ENCODE assay signal across 13 cellular contexts in the genomic region with DNA sequence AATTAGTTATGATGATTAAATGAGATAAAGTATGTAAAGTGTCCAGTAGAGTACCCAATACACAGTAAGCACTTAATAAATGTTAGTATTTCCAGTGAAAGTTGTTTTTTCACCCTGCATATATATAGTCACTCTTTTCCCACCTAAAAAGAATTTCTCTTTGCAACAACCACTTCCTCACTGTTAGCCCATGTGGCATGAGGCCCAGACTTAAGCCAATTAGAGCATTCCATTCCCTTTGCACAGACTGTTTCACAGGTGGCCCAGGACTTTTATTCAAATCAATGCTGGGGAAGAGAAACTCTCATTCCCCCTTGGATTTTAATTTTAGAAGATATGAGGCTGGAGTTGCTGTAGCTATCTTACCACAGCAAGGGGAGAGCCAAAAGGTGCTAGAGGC. TPM values are rescaled to one million over a fixed set of nuclear protein-coding genes. Genes with fewer than 3 reads are reported as not detected.
DNase-seq lines count a peak whose midpoint lies in the region; ATAC-seq and TF ChIP-seq lines count a peak whose summit lies in the region.
"Had no signal": no experiment of that assay in that cellular context is flagged by ENCODE, and none has a peak within 500 bp of the region (broad histone marks: within the 10 kb centered on the region; RNA-seq: fewer than 3 reads in every experiment).

No MANE protein-coding gene starts in this region.

- H4K20me1 ChIP-seq in fibroblast of lung (ENCODE audit: control insufficient read depth, extremely low read depth, insufficient read depth, low read length) = no peaks in the 10 kb centered on the region

- H3K18ac ChIP-seq in trophoblast cell (ENCODE audit: low read length) = no peak overlapping the region

- H3K4me1 ChIP-seq in HEK293 (ENCODE audit: control insufficient read depth, insufficient read depth, low read length) (no peaks in the 10 kb centered on the region), Panc1 (ENCODE audit: control insufficient read depth, insufficient read depth, low read length) (peaks cover 11% of the 10 kb centered on the region), fibroblast of lung (ENCODE audit: control insufficient read depth, extremely low read depth, insufficient read depth, low read length) (no peaks in the 10 kb centered on the region), trophoblast cell (ENCODE audit: control insufficient read depth in 1 of 2, insufficient read depth in 2 of 2, low read length in 2 of 2) (peaks cover 0 to 2% of the 10 kb centered on the region in 2 experiments), spleen (peaks cover 0 to 25% (median 11%) of the 10 kb centered on the region in 6 donors)
- H3K4me1 ChIP-seq in effector memory CD4-positive, alpha-beta T cell (ENCODE audit: control insufficient read depth, insufficient read depth, low read length, poor library complexity, severe bottlenecking) = peaks cover 7% of the 10 kb centered on the region

- H3K4ac ChIP-seq in trophoblast cell (ENCODE audit: low read depth, low read length) = no peak overlapping the region

- ATAC-seq in Panc1 = no peak
- no peak for ATAC-seq in GM21390 (IDR thresholded peaks at IDR 0.05; ENCODE audit: unreplicated experiment)
- ATAC-seq: naive thymus-derived CD8-positive, alpha-beta T cell had no signal

- H3K9ac ChIP-seq in fibroblast of lung (ENCODE audit: insufficient read depth, low read length) = no peak overlapping the region
- no peak overlapping the region for H3K9ac ChIP-seq in trophoblast cell (ENCODE audit: low read length)

- intact Hi-C loops in Panc1 (cut with micrococcal nuclease; ENCODE audit: unreplicated experiment) (no loop called here), spleen (cut with DNase I; ENCODE audit: low total_unique reads) (no loop called here)

- POLR2A ChIA-PET in HEK293 (lab: Yijun Ruan, JAX) (no interaction called here), Panc1 (lab: Charles Lee) (no interaction called here)

- no peak for TF ChIP-seq POLR2A in spleen (IDR thresholded peaks at IDR 0.05)

- no TSS peak for BruUV-seq in Panc1 (replicated peaks; lab: Mats Ljungman, UMichigan)

- H3K23ac ChIP-seq in trophoblast cell (ENCODE audit: low read length) = no peak overlapping the region

- no peak overlapping the region for H3K14ac ChIP-seq in trophoblast cell (ENCODE audit: low read length)

- H2AFZ ChIP-seq in fibroblast of lung (ENCODE audit: low read length) (no peak overlapping the region), trophoblast cell (ENCODE audit: insufficient read depth, low read length, poor library complexity) (no peak overlapping the region)

- H4K8ac ChIP-seq in trophoblast cell (ENCODE audit: low read depth, low read length) = no peak overlapping the region

- H3K4me3 ChIP-seq in HEK293 (ENCODE audit: low read depth, low read length) (no peak overlapping the region), Panc1 (ENCODE audit: low read depth in 2 of 2, low read length in 2 of 2) (no peak overlapping the region), fibroblast of lung (replicated peaks in 1 of 4; ENCODE audit: control extremely low read depth in 1 of 4, insufficient read depth in 1 of 4, low read depth in 3 of 4, low read length in 4 of 4) (no peak overlapping the region), trophoblast cell (ENCODE audit: low read depth, low read length) (no peak overlapping the region), spleen (no peak overlapping the region)
- H3K4me3 ChIP-seq in effector memory CD4-positive, alpha-beta T cell (ENCODE audit: insufficient read depth, low read depth, low read length, poor library complexity, severe bottlenecking) = no peak overlapping the region

- H2BK5ac ChIP-seq in trophoblast cell (ENCODE audit: low read depth, low read length, poor library complexity) = no peak overlapping the region

- in situ Hi-C loops in Panc1 (cut with HindIII; ENCODE audit: low pct_unique_long_range_greater_than_20kb, low sequenced_read_pairs) = no loop called here

- no peak overlapping the region for H4K91ac ChIP-seq in trophoblast cell (ENCODE audit: low read depth, low read length)

- H3K9me3 ChIP-seq in HEK293 (ENCODE audit: control insufficient read depth, insufficient read depth, low read depth, low read length) (no peaks in the 10 kb centered on the region), Panc1 (ENCODE audit: control insufficient read depth, insufficient read depth, low read depth, low read length) (no peaks in the 10 kb centered on the region), fibroblast of lung (ENCODE audit: control insufficient read depth, insufficient read depth, low read depth, low read length) (no peaks in the 10 kb centered on the region), trophoblast cell (ENCODE audit: insufficient read depth, low read depth, low read length) (no peaks in the 10 kb centered on the region), spleen (no peaks in the 10 kb centered on the region)
- no peaks in the 10 kb centered on the region for H3K9me3 ChIP-seq in effector memory CD4-positive, alpha-beta T cell (ENCODE audit: control insufficient read depth, low read length)

- H3K4me2 ChIP-seq in fibroblast of lung (ENCODE audit: extremely low read depth, insufficient read depth, low read length) (peak overlapping the region; percentile 70), trophoblast cell (ENCODE audit: low read length) (no peak overlapping the region)

- TF ChIP-seq CTCF in HEK293 (tag by site-specific recombination; IDR thresholded peaks at IDR 0.05) = no peak
- no peak for TF ChIP-seq CTCF in Panc1 (IDR thresholded peaks at IDR 0.05)
- no peak for TF ChIP-seq CTCF in fibroblast of lung (conservative IDR thresholded peaks at IDR 0.05 in 1 of 2, IDR thresholded peaks at IDR 0.05 in 1 of 2; ENCODE audit: low read depth in 1 of 2, low read length in 2 of 2)
- TF ChIP-seq CTCF in spleen (IDR thresholded peaks at IDR 0.05 in 8 of 11, conservative IDR thresholded peaks at IDR 0.05 in 3 of 11) = no peak

- no peak overlapping the region for H4K12ac ChIP-seq in trophoblast cell (ENCODE audit: low read depth, low read length)

- peak; percentile 68 for DNase-seq in AG08395 (ENCODE audit: low spot score)
- DNase-seq in Panc1 (ENCODE audit: low read depth, low spot score) = no peak
- DNase-seq in fibroblast of lung (ENCODE audit: low read depth in 2 of 2) = peak; percentile 61 to 90
- no peak for DNase-seq in effector memory CD4-positive, alpha-beta T cell
- DNase-seq in trophoblast cell = no peak
- DNase-seq in spleen = no peak
- DNase-seq: effector CD4-positive, alpha-beta T cell; naive thymus-derived CD8-positive, alpha-beta T cell; NCI-H1436 treated with DMSO at 0.1 percent for 48 hours; stimulated activated CD4-positive, alpha-beta T cell treated with anti-CD3 and anti-CD28 coated beads, Interleukin-15, amount 100 ng/mL, for 24 hours; stimulated activated naive CD4-positive, alpha-beta T cell treated with Interleukin-2 at 50 U/mL for 16 hours had no signal

- H2BK120ac ChIP-seq in trophoblast cell (ENCODE audit: insufficient read depth, low read length, poor library complexity) = no peak overlapping the region

- H3K36me3 ChIP-seq in HEK293 (ENCODE audit: control insufficient read depth in 2 of 2, insufficient read depth in 1 of 2, low read length in 2 of 2) = peaks cover 0 to 1% of the 10 kb centered on the region in 2 experiments; a peak in 1 of 3 replicates
- no peaks in the 10 kb centered on the region; the same call in 1 of the 2 replicates for H3K36me3 ChIP-seq in Panc1 (ENCODE audit: control insufficient read depth, insufficient read depth, low read length)
- H3K36me3 ChIP-seq in fibroblast of lung (ENCODE audit: control insufficient read depth, insufficient read depth, low read length) = no peaks in the 10 kb centered on the region
- H3K36me3 ChIP-seq in effector memory CD4-positive, alpha-beta T cell (ENCODE audit: control insufficient read depth, insufficient read depth, low read length) = no peaks in the 10 kb centered on the region
- no peaks in the 10 kb centered on the region for H3K36me3 ChIP-seq in trophoblast cell (ENCODE audit: control insufficient read depth in 1 of 2, insufficient read depth in 2 of 2, low read length in 2 of 2)
- H3K36me3 ChIP-seq in spleen = no peaks in the 10 kb centered on the region

- CTCF ChIA-PET in HEK293 (lab: Yijun Ruan, JAX) = interaction anchor here (1.1 kb wide), 1 partner anchor 374 kb away, joined by 3 read pairs; no protein-coding TSS in a partner anchor
- CTCF ChIA-PET in Panc1 (lab: Charles Lee) = no interaction called here

- H3K27me3 ChIP-seq in Panc1 (ENCODE audit: control insufficient read depth, insufficient read depth, low read length) (no peaks in the 10 kb centered on the region), fibroblast of lung (ENCODE audit: control insufficient read depth, insufficient read depth, low read length) (no peaks in the 10 kb centered on the region), trophoblast cell (ENCODE audit: insufficient read depth, low read length) (no peaks in the 10 kb centered on the region), spleen (replicated peaks in 1 of 7) (no peaks in the 10 kb centered on the region)
- H3K27me3 ChIP-seq in effector memory CD4-positive, alpha-beta T cell (replicated peaks; ENCODE audit: control insufficient read depth, insufficient read depth, low read length, poor library complexity, severe bottlenecking) = no peaks in the 10 kb centered on the region

- H3K27ac ChIP-seq in HEK293 (ENCODE audit: extremely low read depth, low read depth, low read length) (no peak overlapping the region), Panc1 (ENCODE audit: low read length) (peak overlapping the region; percentile 36; the same call in 1 of the 2 replicates), fibroblast of lung (ENCODE audit: insufficient read depth, low read length) (no peak overlapping the region), trophoblast cell (ENCODE audit: low read depth, low read length) (no peak overlapping the region), spleen (no peak overlapping the region)
- no peak overlapping the region for H3K27ac ChIP-seq in effector memory CD4-positive, alpha-beta T cell (ENCODE audit: insufficient read depth, low read length, poor library complexity, severe bottlenecking)

- H3K79me2 ChIP-seq in fibroblast of lung (ENCODE audit: control insufficient read depth, insufficient read depth, low read length) = peaks cover 52% of the 10 kb centered on the region
- H3K79me2 ChIP-seq in trophoblast cell (ENCODE audit: control insufficient read depth, insufficient read depth, low read length, poor library complexity) = peaks cover 7% of the 10 kb centered on the region

- no peak overlapping the region for H2AK5ac ChIP-seq in trophoblast cell (ENCODE audit: low read length)

- no peak overlapping the region for H2BK12ac ChIP-seq in trophoblast cell (ENCODE audit: low read length)

- H3K79me1 ChIP-seq in trophoblast cell (ENCODE audit: low read length) = peaks cover 7% of the 10 kb centered on the region

RNA-seq across cellular contexts. Expression of gene IFT80, which starts 3.7 kb away (rescaled TPM):
- total RNA-seq in Panc1 (2021; ENCODE audit: unreplicated experiment) (35.1 TPM), fibroblast of lung (75.0 and 76.5 TPM in 2 replicates), spleen (10 to 100 TPM; 17.3 to 44.0 (median 24.5) TPM)
- 19.5 TPM for polyA plus RNA-seq in Panc1 (2012; ENCODE audit: insufficient read length)
- polyA plus RNA-seq in fibroblast of lung (29.7 and 38.4 TPM in 2 replicates), spleen (10 to 100 TPM; 15.3 to 17.7 (median 16.0) TPM)
- polyA plus RNA-seq in fibroblast of lung (2012) = 20.5 and 24.3 TPM in 2 replicates
- polyA minus RNA-seq in fibroblast of lung (ENCODE audit: low replicate concordance) = 1.4 and 7.3 TPM in 2 replicates
- polyA plus RNA-seq in trophoblast cell (2013) = 11.9 and 12.0 TPM in 2 replicates

RNA-seq across cellular contexts. Expression of gene SMC4, which starts 4.2 kb away (rescaled TPM):
- 160 TPM for total RNA-seq in Panc1 (2021; ENCODE audit: unreplicated experiment)
- polyA plus RNA-seq in Panc1 (2012; ENCODE audit: insufficient read length) = 57.2 TPM
- total RNA-seq in fibroblast of lung = 38.0 and 48.4 TPM in 2 replicates
- polyA plus RNA-seq in fibroblast of lung = 34.7 and 83.5 TPM in 2 replicates
- 29.9 and 66.1 TPM in 2 replicates for polyA plus RNA-seq in fibroblast of lung (2012)
- polyA minus RNA-seq in fibroblast of lung (ENCODE audit: low replicate concordance) = 4.5 and 14.4 TPM in 2 replicates
- polyA plus RNA-seq in trophoblast cell (2013) = 170 and 173 TPM in 2 replicates
- 100 to 1,000 TPM in 1 of 7 donors, 10 to 100 TPM in 6; 48.3 to 112 (median 56.5) TPM for total RNA-seq in spleen
- 10 to 100 TPM; 21.2 to 28.3 (median 23.5) TPM for polyA plus RNA-seq in spleen

RNA-seq across cellular contexts. Expression of gene TRIM59, which starts 54.3 kb away (rescaled TPM):
- 27.9 TPM for total RNA-seq in Panc1 (2021; ENCODE audit: unreplicated experiment)
- 9.2 TPM for polyA plus RNA-seq in Panc1 (2012; ENCODE audit: insufficient read length)
- 15.2 and 31.2 TPM in 2 replicates for total RNA-seq in fibroblast of lung
- 13.6 and 20.0 TPM in 2 replicates for polyA plus RNA-seq in fibroblast of lung
- polyA plus RNA-seq in fibroblast of lung (2012) = 11.2 and 16.2 TPM in 2 replicates
- polyA minus RNA-seq in fibroblast of lung (ENCODE audit: low replicate concordance) = 10.6 and 10.9 TPM in 2 replicates
- 16.0 and 16.9 TPM in 2 replicates for polyA plus RNA-seq in trophoblast cell (2013)
- total RNA-seq in spleen = 10 to 100 TPM; 11.2 to 21.4 (median 12.7) TPM
- 1 to 10 TPM; 3.3 to 5.8 (median 5.4) TPM for polyA plus RNA-seq in spleen

Comparison
In these comparisons a context has a peak if more than half of its experiments do, and no peak if none do; other contexts are left out.
1. DNase-seq: peak in AG08395 (single experiment) and fibroblast of lung (2 of 2); none in Panc1 (single experiment), effector memory CD4-positive, alpha-beta T cell (0 of 3), trophoblast cell (0 of 2) and spleen (single experiment).